Comparison of ENCODE assay signal across 24 cellular contexts in the genomic region with DNA sequence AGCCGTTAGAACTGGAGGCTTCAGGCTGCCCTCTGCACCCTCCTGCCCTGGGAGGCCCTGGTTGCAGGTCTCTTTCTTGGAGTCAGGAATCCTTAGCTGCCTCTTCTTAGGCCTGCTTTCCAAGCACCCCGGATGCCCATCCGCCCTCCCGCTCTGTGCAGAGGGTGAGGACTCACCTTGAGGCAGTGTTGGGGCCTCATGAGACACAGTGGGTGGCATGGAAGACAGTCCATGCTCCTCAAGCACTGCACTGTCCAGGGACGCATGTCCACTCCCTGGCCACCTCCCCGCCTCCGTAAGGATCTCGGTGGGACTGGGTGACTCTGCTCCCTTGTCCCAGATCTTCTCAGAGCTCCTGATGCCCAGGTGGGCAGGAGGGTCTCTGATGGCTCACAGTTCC.
"Had no signal": no experiment of that assay in that cellular context is flagged by ENCODE, and none has a peak within 500 bp of the region (broad histone marks: within the 10 kb centered on the region; RNA-seq: fewer than 3 reads in every experiment).

No MANE protein-coding gene starts in this region.

- ATAC-seq: activated CD8-positive, alpha-beta T cell treated with anti-CD3 and anti-CD28 coated beads for 36 hours; activated T-cell treated with anti-CD3 and anti-CD28 coated beads, Interleukin-2, amount 50 U/mL, for 72 hours; PC-3; T-helper 17 cell had no signal

- H3K36me3 ChIP-seq: brain microvascular endothelial cell, cardiac muscle cell had no signal

- H3K27me3 ChIP-seq: brain microvascular endothelial cell, cardiac muscle cell had no signal

- FAIRE-seq: RCC 7860, TTC549 had no signal

- H3K27ac ChIP-seq: brain microvascular endothelial cell, cardiac muscle cell had no signal

- DNase-seq: activated B cell treated with CpG ODN at 0.5 μM for 24 hours; activated CD4-positive, alpha-beta T cell treated with anti-CD3 and anti-CD28 coated beads, Interleukin-2, amount 50 U/mL, for 1 hour; activated CD8-positive, alpha-beta memory T cell treated with anti-CD3 and anti-CD28 coated beads, Interleukin-2, amount 50 U/mL, for 4 hours; activated CD8-positive, alpha-beta T cell treated with anti-CD3 and anti-CD28 coated beads for 36 hours; activated naive CD4-positive, alpha-beta T cell; activated T-cell treated with anti-CD3 and anti-CD28 coated beads, Interleukin-2, amount 50 U/mL, for 72 hours; amygdala; brain microvascular endothelial cell; Kasumi-1; KBM-7; NCI-H1105 treated with DMSO at 0.1 percent for 48 hours; NCI-H1436 treated with DMSO at 0.1 percent for 48 hours; NCI-H187; NCI-H2081; NCI-H510A treated with DMSO at 0.1 percent for 48 hours; NCI-H69; NK-92 treated with Interleukin-12 subunit alpha and Interleukin-12 subunit beta, amount 100 ng/mL, for 24 hours; PC-3; SHP77 treated with DMSO at 0.1 percent for 48 hours; T-helper 17 cell; T1000 had no signal

- H3K4me3 ChIP-seq: cardiac muscle cell had no signal
